Comparison of ENCODE assay signal across 21 cellular contexts in genomic region chr5:124370601-124371000, GRCh38.
"Had no signal": no experiment of that assay in that cellular context is flagged by ENCODE, and none has a peak within 500 bp of the region (broad histone marks: within the 10 kb centered on the region; RNA-seq: fewer than 3 reads in every experiment).

No MANE protein-coding gene starts in this region.

- H3K27me3 Mint-ChIP-seq: naive B cell; progenitor cell of endocrine pancreas; stimulated activated naive B cell treated with anti-CD40 and anti-IgM and Interleukin-4, amounts not matched to agents 10 μg/mL and 1 μg/mL and 100 μg/mL, for 72 hours had no signal

- H3K4me1 Mint-ChIP-seq: naive B cell; natural killer cell; stimulated activated naive B cell treated with anti-CD40 and anti-IgM and Interleukin-4, amounts not matched to agents 10 μg/mL and 1 μg/mL and 100 μg/mL, for 72 hours had no signal

- DNase-seq: islet precursor cell; left ventricle myocardium inferior; mesendoderm; naive B cell; natural killer cell; ovary; right cardiac atrium; stimulated activated CD4-positive, alpha-beta T cell treated with anti-CD3 and anti-CD28 coated beads, Interleukin-12 subunit alpha, Interleukin-12 subunit beta, amount 100 ng/mL, for 4 hours; stimulated activated CD4-positive, alpha-beta T cell treated with anti-CD3 and anti-CD28 coated beads, Interleukin-15, amount 100 ng/mL, for 24 hours; stimulated activated CD4-positive, alpha-beta T cell treated with anti-CD3 and anti-CD28 coated beads, Interleukin-2, amount 100 ng/mL, for 24 hours; stimulated activated CD4-positive, alpha-beta T cell treated with anti-CD3 and anti-CD28 coated beads, Interleukin-4, amount 100 ng/mL, for 1 hour; stimulated activated naive B cell treated with anti-CD40 and anti-IgM and Interleukin-4, amounts not matched to agents 10 μg/mL and 1 μg/mL and 100 μg/mL, for 72 hours; stimulated activated naive CD8-positive, alpha-beta T cell treated with anti-CD3 and anti-CD28 coated beads, Interleukin-15, Interleukin-2, amounts not matched to agents 100 U/mL and 50 U/mL, for 24 hours; stomach; testis; thyroid gland; transverse colon; upper lobe of left lung had no signal

- H3K36me3 Mint-ChIP-seq: mesothelial cell of epicardium; natural killer cell; stimulated activated naive B cell treated with anti-CD40 and anti-IgM and Interleukin-4, amounts not matched to agents 10 μg/mL and 1 μg/mL and 100 μg/mL, for 72 hours had no signal

- H3K4me3 Mint-ChIP-seq: mesothelial cell of epicardium; naive B cell; natural killer cell; stimulated activated naive B cell treated with anti-CD40 and anti-IgM and Interleukin-4, amounts not matched to agents 10 μg/mL and 1 μg/mL and 100 μg/mL, for 72 hours had no signal

- H3K27ac Mint-ChIP-seq: mesothelial cell of epicardium; naive B cell; natural killer cell; progenitor cell of endocrine pancreas; stimulated activated naive B cell treated with anti-CD40 and anti-IgM and Interleukin-4, amounts not matched to agents 10 μg/mL and 1 μg/mL and 100 μg/mL, for 72 hours had no signal

- ATAC-seq: natural killer cell; stimulated activated naive B cell treated with anti-CD40 and anti-IgM and Interleukin-4, amounts not matched to agents 10 μg/mL and 1 μg/mL and 100 μg/mL, for 72 hours; stimulated activated naive CD8-positive, alpha-beta T cell treated with anti-CD3 and anti-CD28 coated beads, Interleukin-15, Interleukin-2, amounts not matched to agents 100 U/mL and 50 U/mL, for 24 hours had no signal

- H3K27ac ChIP-seq: left ventricle myocardium inferior, ovary, stomach, testis, thyroid gland, upper lobe of left lung, vagina had no signal
